1 cellular context compared by ENCODE assay signal in the genomic region with DNA sequence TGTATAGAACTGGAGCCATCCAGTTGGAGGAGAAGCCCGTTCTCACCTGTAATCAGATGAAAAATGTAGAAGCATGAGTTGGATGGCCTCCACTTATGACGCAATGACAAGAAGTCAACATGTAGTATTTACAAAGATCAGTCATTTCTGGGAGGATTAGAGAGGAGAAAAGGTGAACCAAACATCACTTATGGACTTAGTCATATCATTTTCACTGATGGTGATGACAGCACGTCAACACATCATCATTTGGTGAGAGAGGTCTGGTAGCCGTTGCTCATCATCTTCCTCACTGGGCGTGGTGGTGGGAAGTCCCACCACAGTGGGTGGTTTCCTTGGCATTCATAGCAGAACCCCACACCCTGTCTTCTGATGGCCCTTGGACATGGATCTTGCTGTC.
TF ChIP-seq lines count a peak whose summit lies in the region.

No MANE protein-coding gene starts in this region.

TF ChIP-seq in HepG2, 621 proteins besides CTCF, POLR2A, EP300 and RAD21 (continued from another document):
- TF ChIP-seq, protein P1, sequence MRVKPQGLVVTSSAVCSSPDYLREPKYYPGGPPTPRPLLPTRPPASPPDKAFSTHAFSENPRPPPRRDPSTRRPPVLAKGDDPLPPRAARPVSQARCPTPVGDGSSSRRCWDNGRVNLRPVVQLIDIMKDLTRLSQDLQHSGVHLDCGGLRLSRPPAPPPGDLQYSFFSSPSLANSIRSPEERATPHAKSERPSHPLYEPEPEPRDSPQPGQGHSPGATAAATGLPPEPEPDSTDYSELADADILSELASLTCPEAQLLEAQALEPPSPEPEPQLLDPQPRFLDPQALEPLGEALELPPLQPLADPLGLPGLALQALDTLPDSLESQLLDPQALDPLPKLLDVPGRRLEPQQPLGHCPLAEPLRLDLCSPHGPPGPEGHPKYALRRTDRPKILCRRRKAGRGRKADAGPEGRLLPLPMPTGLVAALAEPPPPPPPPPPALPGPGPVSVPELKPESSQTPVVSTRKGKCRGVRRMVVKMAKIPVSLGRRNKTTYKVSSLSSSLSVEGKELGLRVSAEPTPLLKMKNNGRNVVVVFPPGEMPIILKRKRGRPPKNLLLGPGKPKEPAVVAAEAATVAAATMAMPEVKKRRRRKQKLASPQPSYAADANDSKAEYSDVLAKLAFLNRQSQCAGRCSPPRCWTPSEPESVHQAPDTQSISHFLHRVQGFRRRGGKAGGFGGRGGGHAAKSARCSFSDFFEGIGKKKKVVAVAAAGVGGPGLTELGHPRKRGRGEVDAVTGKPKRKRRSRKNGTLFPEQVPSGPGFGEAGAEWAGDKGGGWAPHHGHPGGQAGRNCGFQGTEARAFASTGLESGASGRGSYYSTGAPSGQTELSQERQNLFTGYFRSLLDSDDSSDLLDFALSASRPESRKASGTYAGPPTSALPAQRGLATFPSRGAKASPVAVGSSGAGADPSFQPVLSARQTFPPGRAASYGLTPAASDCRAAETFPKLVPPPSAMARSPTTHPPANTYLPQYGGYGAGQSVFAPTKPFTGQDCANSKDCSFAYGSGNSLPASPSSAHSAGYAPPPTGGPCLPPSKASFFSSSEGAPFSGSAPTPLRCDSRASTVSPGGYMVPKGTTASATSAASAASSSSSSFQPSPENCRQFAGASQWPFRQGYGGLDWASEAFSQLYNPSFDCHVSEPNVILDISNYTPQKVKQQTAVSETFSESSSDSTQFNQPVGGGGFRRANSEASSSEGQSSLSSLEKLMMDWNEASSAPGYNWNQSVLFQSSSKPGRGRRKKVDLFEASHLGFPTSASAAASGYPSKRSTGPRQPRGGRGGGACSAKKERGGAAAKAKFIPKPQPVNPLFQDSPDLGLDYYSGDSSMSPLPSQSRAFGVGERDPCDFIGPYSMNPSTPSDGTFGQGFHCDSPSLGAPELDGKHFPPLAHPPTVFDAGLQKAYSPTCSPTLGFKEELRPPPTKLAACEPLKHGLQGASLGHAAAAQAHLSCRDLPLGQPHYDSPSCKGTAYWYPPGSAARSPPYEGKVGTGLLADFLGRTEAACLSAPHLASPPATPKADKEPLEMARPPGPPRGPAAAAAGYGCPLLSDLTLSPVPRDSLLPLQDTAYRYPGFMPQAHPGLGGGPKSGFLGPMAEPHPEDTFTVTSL (CRISPR knock-in tag; IDR thresholded peaks at IDR 0.05; ENCODE audit: borderline replicate concordance) = peak; percentile 74; the same call in 1 of the 2 replicates
- TF ChIP-seq, protein P2, sequence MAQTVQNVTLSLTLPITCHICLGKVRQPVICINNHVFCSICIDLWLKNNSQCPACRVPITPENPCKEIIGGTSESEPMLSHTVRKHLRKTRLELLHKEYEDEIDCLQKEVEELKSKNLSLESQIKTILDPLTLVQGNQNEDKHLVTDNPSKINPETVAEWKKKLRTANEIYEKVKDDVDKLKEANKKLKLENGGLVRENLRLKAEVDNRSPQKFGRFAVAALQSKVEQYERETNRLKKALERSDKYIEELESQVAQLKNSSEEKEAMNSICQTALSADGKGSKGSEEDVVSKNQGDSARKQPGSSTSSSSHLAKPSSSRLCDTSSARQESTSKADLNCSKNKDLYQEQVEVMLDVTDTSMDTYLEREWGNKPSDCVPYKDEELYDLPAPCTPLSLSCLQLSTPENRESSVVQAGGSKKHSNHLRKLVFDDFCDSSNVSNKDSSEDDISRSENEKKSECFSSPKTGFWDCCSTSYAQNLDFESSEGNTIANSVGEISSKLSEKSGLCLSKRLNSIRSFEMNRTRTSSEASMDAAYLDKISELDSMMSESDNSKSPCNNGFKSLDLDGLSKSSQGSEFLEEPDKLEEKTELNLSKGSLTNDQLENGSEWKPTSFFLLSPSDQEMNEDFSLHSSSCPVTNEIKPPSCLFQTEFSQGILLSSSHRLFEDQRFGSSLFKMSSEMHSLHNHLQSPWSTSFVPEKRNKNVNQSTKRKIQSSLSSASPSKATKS (CRISPR knock-in tag; IDR thresholded peaks at IDR 0.05) = no peak
- TF ChIP-seq ZMYM2 (CRISPR knock-in tag; IDR thresholded peaks at IDR 0.05) (0 out of 2 replicates have a peak, but pooled peaks have one; percentile 30), ZNF605 (CRISPR knock-in tag; IDR thresholded peaks at IDR 0.05) (peak; percentile 47; the same call in 1 of the 2 replicates), GATAD2A (CRISPR knock-in tag; IDR thresholded peaks at IDR 0.05) (peak; percentile 90), ZNF430 (CRISPR knock-in tag; IDR thresholded peaks at IDR 0.05) (0 out of 2 replicates have a peak, but pooled peaks have one; percentile 57), MEIS2 (CRISPR knock-in tag; IDR thresholded peaks at IDR 0.05) (peak; percentile 72; the same call in 1 of the 2 replicates)
- TF ChIP-seq, protein P3, sequence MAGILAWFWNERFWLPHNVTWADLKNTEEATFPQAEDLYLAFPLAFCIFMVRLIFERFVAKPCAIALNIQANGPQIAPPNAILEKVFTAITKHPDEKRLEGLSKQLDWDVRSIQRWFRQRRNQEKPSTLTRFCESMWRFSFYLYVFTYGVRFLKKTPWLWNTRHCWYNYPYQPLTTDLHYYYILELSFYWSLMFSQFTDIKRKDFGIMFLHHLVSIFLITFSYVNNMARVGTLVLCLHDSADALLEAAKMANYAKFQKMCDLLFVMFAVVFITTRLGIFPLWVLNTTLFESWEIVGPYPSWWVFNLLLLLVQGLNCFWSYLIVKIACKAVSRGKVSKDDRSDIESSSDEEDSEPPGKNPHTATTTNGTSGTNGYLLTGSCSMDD (CRISPR knock-in tag; IDR thresholded peaks at IDR 0.05) = no peak
- TF ChIP-seq, protein P4, sequence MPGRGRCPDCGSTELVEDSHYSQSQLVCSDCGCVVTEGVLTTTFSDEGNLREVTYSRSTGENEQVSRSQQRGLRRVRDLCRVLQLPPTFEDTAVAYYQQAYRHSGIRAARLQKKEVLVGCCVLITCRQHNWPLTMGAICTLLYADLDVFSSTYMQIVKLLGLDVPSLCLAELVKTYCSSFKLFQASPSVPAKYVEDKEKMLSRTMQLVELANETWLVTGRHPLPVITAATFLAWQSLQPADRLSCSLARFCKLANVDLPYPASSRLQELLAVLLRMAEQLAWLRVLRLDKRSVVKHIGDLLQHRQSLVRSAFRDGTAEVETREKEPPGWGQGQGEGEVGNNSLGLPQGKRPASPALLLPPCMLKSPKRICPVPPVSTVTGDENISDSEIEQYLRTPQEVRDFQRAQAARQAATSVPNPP (CRISPR knock-in tag; IDR thresholded peaks at IDR 0.05) = 0 out of 2 replicates have a peak, but pooled peaks have one; percentile 12
